In genomic region chr11:819943-820649, GRCh38 we compare ENCODE assay signal across 8 cellular contexts. TPM values are rescaled to one million over a fixed set of nuclear protein-coding genes. Genes with fewer than 3 reads are reported as not detected.
DNase-seq lines count a peak whose midpoint lies in the region; FAIRE-seq and TF ChIP-seq lines count a peak whose summit lies in the region.

No MANE protein-coding gene starts in this region.

- H3K27me3 ChIP-seq in adrenal gland: no peaks in the 10 kb centered on the region
- H3K27me3 ChIP-seq in right atrium auricular region: no peaks in the 10 kb centered on the region

- H3K9me3 ChIP-seq in adrenal gland (replicated peaks in 1 of 3) (no peaks in the 10 kb centered on the region), right atrium auricular region (no peaks in the 10 kb centered on the region)

- TF ChIP-seq CTCF in HFF-Myc (IDR thresholded peaks at IDR 0.05; ENCODE audit: low read depth, low read length, missing control alignments) (no peak), adrenal gland (IDR thresholded peaks at IDR 0.05) (no peak), right atrium auricular region (IDR thresholded peaks at IDR 0.05) (no peak)

- H3K4me1 ChIP-seq in adrenal gland (replicated peaks in 1 of 2) (peaks cover 31 to 34% of the 10 kb centered on the region in 2 donors), right atrium auricular region (peaks cover 0 to 33% of the 10 kb centered on the region in 2 donors)

- intact Hi-C loops in adrenal gland (cut with DNase I): no loop called here

- no peak for FAIRE-seq in urothelium cell line (lab: Jason Lieb, UNC)

- no peak for DNase-seq in HFF-Myc (ENCODE audit: extremely low read depth, low read depth)
- peak; percentile 96 for DNase-seq in NAMALWA (ENCODE audit: low spot score)
- peak; percentile 90 to 97 (median 94) for DNase-seq in T-helper 1 cell
- DNase-seq in adrenal gland: peak; percentile 92 to 98 (median 98)
- DNase-seq in right atrium auricular region (ENCODE audit: low spot score): peak; percentile 91
- peak; percentile 61 for DNase-seq in putamen (ENCODE audit: low spot score)
- peak; percentile 71 for DNase-seq in urothelium cell line (ENCODE audit: low spot score)

- TF ChIP-seq POLR2A in adrenal gland (IDR thresholded peaks at IDR 0.05): peak; percentile 45 to 91

- H3K27ac ChIP-seq in adrenal gland: peak overlapping the region; percentile 71 to 98 (median 96)
- H3K27ac ChIP-seq in right atrium auricular region: peak overlapping the region; percentile 98

- 1 to 10% (median 3%) methylated on average over 2 to 47 of the region's 47 CpGs for WGBS in adrenal gland, 4 donors

- H3K36me3 ChIP-seq in adrenal gland (replicated peaks in 1 of 2): peaks cover 0 to 27% of the 10 kb centered on the region in 2 donors
- H3K36me3 ChIP-seq in right atrium auricular region: peaks cover 36% of the 10 kb centered on the region

- H3K4me3 ChIP-seq in GM08714 (ENCODE audit: low read length) (peak overlapping the region; percentile 91; the same call in 1 of the 2 replicates), HFF-Myc (replicated peaks; ENCODE audit: low read depth, low read length) (peak overlapping the region; percentile 60), adrenal gland (peak overlapping the region; percentile 59 to 98 (median 84)), right atrium auricular region (peak overlapping the region; percentile 88 to 93)

RNA-seq across cellular contexts. Expression of gene PNPLA2, which starts 1.4 kb away (rescaled TPM):
- 100 to 1,000 TPM in 4 of 8 donors, 10 to 100 TPM in 4; 75.9 to 311 (median 124) TPM for total RNA-seq in adrenal gland
- 100 to 1,000 TPM in 2 of 3 donors, 10 to 100 TPM in 1; 46.2 to 403 (median 162) TPM for polyA plus RNA-seq in adrenal gland
- 100 to 1,000 TPM in 1 of 2 donors, 10 to 100 TPM in 1; 94.4 to 123 TPM for total RNA-seq in right atrium auricular region

RNA-seq across cellular contexts. Expression of gene CRACR2B, which starts 7.6 kb away (rescaled TPM):
- total RNA-seq in adrenal gland (10 to 100 TPM in 6 of 8 donors, 1 to 10 TPM in 2; 5.9 to 22.6 (median 15.6) TPM), right atrium auricular region (10 to 100 TPM; 15.6 to 29.7 TPM)
- polyA plus RNA-seq in adrenal gland: 10 to 100 TPM in 2 of 3 donors, 1 to 10 TPM in 1; 1.0 to 91.3 (median 39.3) TPM

RNA-seq across cellular contexts. Expression of gene RPLP2, which starts 10.3 kb away (rescaled TPM):
- 1,000 to 10,000 TPM in 4 of 8 donors, 100 to 1,000 TPM in 4; 190 to 2,046 (median 1,187) TPM for total RNA-seq in adrenal gland
- 1,000 to 10,000 TPM in 2 of 3 donors, 100 to 1,000 TPM in 1; 496 to 2,473 (median 1,460) TPM for polyA plus RNA-seq in adrenal gland
- 100 to 1,000 TPM; 145 to 384 TPM for total RNA-seq in right atrium auricular region

RNA-seq across cellular contexts. Expression of gene CD151, which starts 12.7 kb away (rescaled TPM):
- total RNA-seq in adrenal gland (100 to 1,000 TPM; 182 to 387 (median 330) TPM), right atrium auricular region (100 to 1,000 TPM; 322 to 710 TPM)
- polyA plus RNA-seq in adrenal gland: 100 to 1,000 TPM; 111 to 268 (median 246) TPM

RNA-seq across cellular contexts. Expression of gene PIDD1, which starts 15.1 kb away (rescaled TPM):
- total RNA-seq in adrenal gland (10 to 100 TPM in 4 of 8 donors, 1 to 10 TPM in 4; 5.9 to 28.8 (median 12.4) TPM), right atrium auricular region (10 to 100 TPM in 1 of 2 donors, 1 to 10 TPM in 1; 6.0 to 12.1 TPM)
- polyA plus RNA-seq in adrenal gland: 100 to 1,000 TPM in 1 of 3 donors, 10 to 100 TPM in 1, under 1 TPM in 1; 0.93 to 110 (median 51.7) TPM
